1 cellular context compared by ENCODE assay signal in the genomic region with DNA sequence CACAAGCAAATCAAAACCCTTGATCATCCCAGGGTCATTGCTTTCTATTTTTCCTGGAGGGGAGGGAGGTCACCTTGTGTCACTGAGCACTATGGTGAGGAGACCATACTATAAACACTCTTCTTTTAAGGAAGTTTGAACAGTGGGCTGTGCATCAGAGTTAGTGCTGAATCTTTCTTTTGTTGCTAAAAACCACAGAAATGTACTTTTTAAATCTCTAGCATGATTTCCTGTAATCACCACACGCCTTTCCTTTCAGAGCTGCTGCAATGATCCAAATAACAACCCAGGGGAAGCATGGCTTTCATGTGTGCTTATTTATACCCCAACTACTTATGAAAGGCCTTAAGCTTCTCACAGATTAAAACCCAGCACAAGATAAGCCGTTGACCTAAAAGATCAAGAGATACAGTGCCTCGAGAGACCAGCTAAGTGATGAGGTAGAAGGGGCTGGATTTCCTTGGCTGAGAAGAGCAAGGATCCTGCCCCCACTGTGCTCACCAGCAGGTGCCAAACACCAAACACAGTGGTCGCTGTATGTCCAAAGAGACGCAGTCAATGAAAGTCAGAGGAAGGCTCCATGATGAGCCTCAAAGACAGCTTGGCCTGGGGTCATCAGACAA.
TF ChIP-seq lines count a peak whose summit lies in the region.

No MANE protein-coding gene starts in this region.

TF ChIP-seq in HepG2, 621 proteins besides CTCF, POLR2A, EP300 and RAD21 (continued from another document):
- TF ChIP-seq ZNF550 (CRISPR knock-in tag; IDR thresholded peaks at IDR 0.05; ENCODE audit: borderline replicate concordance) (no peak), CENPBD1 (CRISPR knock-in tag; IDR thresholded peaks at IDR 0.05; ENCODE audit: borderline replicate concordance, low read depth) (no peak), ZNF24 (IDR thresholded peaks at IDR 0.05) (no peak), RFX3 (CRISPR knock-in tag; IDR thresholded peaks at IDR 0.05) (no peak), CHD4 (IDR thresholded peaks at IDR 0.05; ENCODE audit: borderline replicate concordance, low read length) (no peak), ZNF709 (CRISPR knock-in tag; IDR thresholded peaks at IDR 0.05) (no peak), ZNF547 (CRISPR knock-in tag; IDR thresholded peaks at IDR 0.05) (no peak), ZNF619 (CRISPR knock-in tag; IDR thresholded peaks at IDR 0.05) (no peak), WIZ (CRISPR knock-in tag; IDR thresholded peaks at IDR 0.05) (no peak), SMAD3 (CRISPR knock-in tag; IDR thresholded peaks at IDR 0.05) (no peak), ZMYM4 (CRISPR knock-in tag; IDR thresholded peaks at IDR 0.05) (no peak)
- TF ChIP-seq, protein P1, sequence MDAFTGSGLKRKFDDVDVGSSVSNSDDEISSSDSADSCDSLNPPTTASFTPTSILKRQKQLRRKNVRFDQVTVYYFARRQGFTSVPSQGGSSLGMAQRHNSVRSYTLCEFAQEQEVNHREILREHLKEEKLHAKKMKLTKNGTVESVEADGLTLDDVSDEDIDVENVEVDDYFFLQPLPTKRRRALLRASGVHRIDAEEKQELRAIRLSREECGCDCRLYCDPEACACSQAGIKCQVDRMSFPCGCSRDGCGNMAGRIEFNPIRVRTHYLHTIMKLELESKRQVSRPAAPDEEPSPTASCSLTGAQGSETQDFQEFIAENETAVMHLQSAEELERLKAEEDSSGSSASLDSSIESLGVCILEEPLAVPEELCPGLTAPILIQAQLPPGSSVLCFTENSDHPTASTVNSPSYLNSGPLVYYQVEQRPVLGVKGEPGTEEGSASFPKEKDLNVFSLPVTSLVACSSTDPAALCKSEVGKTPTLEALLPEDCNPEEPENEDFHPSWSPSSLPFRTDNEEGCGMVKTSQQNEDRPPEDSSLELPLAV (CRISPR knock-in tag; conservative IDR thresholded peaks at IDR 0.05; ENCODE audit: low read depth): no peak
